ENCODE assay signal across 1 cellular context in genomic region chr1:244414543-244414942, GRCh38.
TF ChIP-seq lines count a peak whose summit lies in the region.

No MANE protein-coding gene starts in this region.

TF ChIP-seq in GM23338, 12 proteins besides CTCF, POLR2A, EP300 and RAD21 (continued from another document):
- TF ChIP-seq ZNF462 (CRISPR knock-in tag; IDR thresholded peaks at IDR 0.05) (no peak), NANOG (IDR thresholded peaks at IDR 0.05; ENCODE audit: borderline replicate concordance) (no peak), ZNF114 (CRISPR knock-in tag; IDR thresholded peaks at IDR 0.05) (no peak), REST (IDR thresholded peaks at IDR 0.05; ENCODE audit: unreplicated experiment) (no peak), EZH2 (IDR thresholded peaks at IDR 0.05; ENCODE audit: low read depth, unreplicated experiment) (no peak)
